Comparison of ENCODE assay signal across 1 cellular context in the genomic region with DNA sequence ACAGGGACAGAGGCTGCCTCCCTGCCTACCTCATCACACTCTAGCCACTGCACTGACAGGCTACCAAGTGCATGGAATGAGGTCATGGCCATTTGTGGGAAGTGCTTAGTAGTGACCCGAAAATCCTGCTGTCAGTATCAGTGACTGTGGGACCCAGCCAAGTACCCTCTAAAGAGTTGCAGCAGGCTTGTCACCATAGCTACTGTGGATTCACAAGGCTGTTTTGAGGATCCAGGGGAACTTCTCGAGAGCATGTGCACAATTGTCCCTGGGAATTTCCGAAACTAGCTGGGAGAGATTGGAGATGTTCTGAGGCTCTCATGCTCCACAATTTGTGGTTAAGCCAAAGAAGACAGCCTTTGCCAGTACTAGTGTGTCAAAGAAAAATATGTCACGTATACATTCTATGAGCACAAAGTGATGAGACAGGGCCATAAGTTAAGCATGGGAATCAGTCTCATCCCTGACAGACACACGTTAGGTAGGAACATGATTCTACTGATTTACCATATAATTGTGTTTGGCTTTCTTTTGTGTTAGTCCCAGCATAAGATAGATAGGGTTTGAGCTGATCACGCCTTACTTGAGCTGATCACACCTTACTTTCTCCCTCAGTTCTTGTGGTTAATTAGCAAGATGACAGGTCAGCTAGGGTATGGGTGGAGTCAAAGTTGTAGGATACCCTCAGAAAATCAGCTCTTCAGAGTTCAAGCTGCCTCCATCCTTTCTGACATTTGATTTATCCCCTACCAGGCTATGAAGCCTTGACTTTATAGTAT.
TF ChIP-seq lines count a peak whose summit lies in the region.

No MANE protein-coding gene starts in this region.

TF ChIP-seq in HepG2, 621 proteins besides CTCF, POLR2A, EP300 and RAD21 (continued from another document):
- TF ChIP-seq, protein P1, sequence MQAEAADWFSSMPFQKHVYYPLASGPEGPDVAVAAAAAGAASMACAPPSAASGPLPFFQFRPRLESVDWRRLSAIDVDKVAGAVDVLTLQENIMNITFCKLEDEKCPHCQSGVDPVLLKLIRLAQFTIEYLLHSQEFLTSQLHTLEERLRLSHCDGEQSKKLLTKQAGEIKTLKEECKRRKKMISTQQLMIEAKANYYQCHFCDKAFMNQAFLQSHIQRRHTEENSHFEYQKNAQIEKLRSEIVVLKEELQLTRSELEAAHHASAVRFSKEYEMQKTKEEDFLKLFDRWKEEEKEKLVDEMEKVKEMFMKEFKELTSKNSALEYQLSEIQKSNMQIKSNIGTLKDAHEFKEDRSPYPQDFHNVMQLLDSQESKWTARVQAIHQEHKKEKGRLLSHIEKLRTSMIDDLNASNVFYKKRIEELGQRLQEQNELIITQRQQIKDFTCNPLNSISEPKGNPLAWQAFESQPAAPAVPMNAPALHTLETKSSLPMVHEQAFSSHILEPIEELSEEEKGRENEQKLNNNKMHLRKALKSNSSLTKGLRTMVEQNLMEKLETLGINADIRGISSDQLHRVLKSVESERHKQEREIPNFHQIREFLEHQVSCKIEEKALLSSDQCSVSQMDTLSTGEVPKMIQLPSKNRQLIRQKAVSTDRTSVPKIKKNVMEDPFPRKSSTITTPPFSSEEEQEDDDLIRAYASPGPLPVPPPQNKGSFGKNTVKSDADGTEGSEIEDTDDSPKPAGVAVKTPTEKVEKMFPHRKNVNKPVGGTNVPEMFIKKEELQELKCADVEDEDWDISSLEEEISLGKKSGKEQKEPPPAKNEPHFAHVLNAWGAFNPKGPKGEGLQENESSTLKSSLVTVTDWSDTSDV (CRISPR knock-in tag; IDR thresholded peaks at IDR 0.05), result no peak
- TF ChIP-seq ZSCAN21 (CRISPR knock-in tag; IDR thresholded peaks at IDR 0.05; ENCODE audit: borderline replicate concordance), result peak; percentile 22; the same call in 1 of the 2 replicates
- no peak for TF ChIP-seq ZNF607 (CRISPR knock-in tag; IDR thresholded peaks at IDR 0.05; ENCODE audit: borderline replicate concordance)
